ENCODE assay signal across 31 cellular contexts in genomic region chr20:53783768-53784167, GRCh38.
"Had no signal": no experiment of that assay in that cellular context is flagged by ENCODE, and none has a peak within 500 bp of the region (broad histone marks: within the 10 kb centered on the region; RNA-seq: fewer than 3 reads in every experiment).

No MANE protein-coding gene starts in this region.

- DNase-seq: activated B cell treated with CpG ODN at 0.5 μM for 24 hours; activated CD4-positive, alpha-beta memory T cell treated with anti-CD3 and anti-CD28 coated beads for 36 hours; activated CD4-positive, alpha-beta T cell treated with anti-CD3 and anti-CD28 coated beads, Interleukin-2, amount 10 ng/mL, durations not matched to agents 24 days and 14 days; activated CD8-positive, alpha-beta memory T cell treated with anti-CD3 and anti-CD28 coated beads, Interleukin-2, amount 10 ng/mL, durations not matched to agents 7 days and 5 days; activated CD8-positive, alpha-beta memory T cell treated with anti-CD3 and anti-CD28 coated beads, Interleukin-2, amount 50 U/mL, for 4 hours; activated CD8-positive, alpha-beta T cell treated with anti-CD3 and anti-CD28 coated beads, Interleukin-2, amount 10 ng/mL, durations not matched to agents 7 days and 5 days; activated effector memory CD4-positive, alpha-beta T cell treated with anti-CD3 and anti-CD28 coated beads, Interleukin-2, amount 50 U/mL, for 16 hours; activated naive CD4-positive, alpha-beta T cell treated with anti-CD3 and anti-CD28 coated beads for 36 hours; activated naive CD8-positive, alpha-beta T cell treated with anti-CD3 and anti-CD28 coated beads for 36 hours; activated naive CD8-positive, alpha-beta T cell treated with anti-CD3 and anti-CD28 coated beads, Interleukin-2, amount 50 U/mL, for 24 hours; activated T-cell treated with anti-CD3 and anti-CD28 coated beads, Interleukin-2, amount 50 U/mL, for 1 hour; activated T-cell treated with anti-CD3 and anti-CD28 coated beads, Interleukin-2, amount 50 U/mL, for 48 hours; adrenal gland; amygdala; aorta; body of pancreas; caudate nucleus; cortex of kidney; dermis blood vessel endothelial cell; effector CD4-positive, alpha-beta T cell; effector memory CD8-positive, alpha-beta T cell; erythroblast; foreskin keratinocyte; gastrocnemius medialis; glutamatergic neuron; heart left ventricle; T1000; WERI-Rb-1 had no signal

- FAIRE-seq: colon had no signal

- H3K36me3 ChIP-seq: adrenal gland, esophagus muscularis mucosa, gastrocnemius medialis, heart left ventricle, WERI-Rb-1 had no signal

- H3K27me3 ChIP-seq: adrenal gland, body of pancreas, esophagus muscularis mucosa, foreskin keratinocyte, gastrocnemius medialis, heart left ventricle had no signal

- H3K9me3 ChIP-seq: adrenal gland, body of pancreas, esophagus muscularis mucosa, gastrocnemius medialis, heart left ventricle had no signal

- H3K4me3 ChIP-seq: adrenal gland, body of pancreas, esophagus muscularis mucosa, gastrocnemius medialis, heart left ventricle had no signal

- ATAC-seq: activated CD4-positive, CD25-positive, alpha-beta regulatory T cell treated with anti-CD3 and anti-CD28 coated beads, Interleukin-2, amount 50 U/mL, for 24 hours; activated CD8-positive, alpha-beta memory T cell treated with anti-CD3 and anti-CD28 coated beads, Interleukin-2, amount 10 ng/mL, durations not matched to agents 7 days and 5 days; activated CD8-positive, alpha-beta T cell treated with anti-CD3 and anti-CD28 coated beads, Interleukin-2, amount 10 ng/mL, durations not matched to agents 7 days and 5 days; activated naive CD8-positive, alpha-beta T cell treated with anti-CD3 and anti-CD28 coated beads, Interleukin-2, amount 50 U/mL, for 24 hours; body of pancreas; effector memory CD8-positive, alpha-beta T cell; foreskin keratinocyte; gastrocnemius medialis; heart left ventricle had no signal

- H3K4me1 ChIP-seq: adrenal gland, esophagus muscularis mucosa, gastrocnemius medialis had no signal

- H3K27ac ChIP-seq: adrenal gland, body of pancreas, esophagus muscularis mucosa, foreskin keratinocyte, gastrocnemius medialis, heart left ventricle, WERI-Rb-1 had no signal
